9 cellular contexts compared by ENCODE assay signal in the genomic region with DNA sequence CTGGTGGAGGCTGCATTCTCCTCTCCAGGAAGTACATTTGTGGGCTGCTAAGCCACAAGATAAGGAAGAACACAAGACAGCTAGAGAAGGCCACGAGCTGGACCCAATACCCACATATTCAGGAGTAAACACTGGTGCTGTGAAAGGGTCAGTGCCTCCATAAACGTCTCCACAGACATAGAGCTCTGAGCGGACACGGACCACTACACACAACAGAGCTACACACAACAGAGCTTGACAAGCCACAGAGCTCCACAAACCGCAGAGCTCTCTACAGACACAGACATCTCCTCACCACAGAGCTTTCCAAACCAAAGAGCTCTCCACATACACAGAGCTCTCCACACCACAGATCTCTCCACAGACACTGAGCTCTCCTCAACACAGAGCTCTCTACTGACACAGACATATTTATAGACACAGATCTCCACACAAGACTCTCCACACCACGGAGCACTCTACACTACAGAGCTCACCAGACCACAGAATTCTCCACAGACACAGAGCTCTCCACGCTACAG. TPM values are rescaled to one million over a fixed set of nuclear protein-coding genes. Genes with fewer than 3 reads are reported as not detected.
DNase-seq lines count a peak whose midpoint lies in the region; ATAC-seq and TF ChIP-seq lines count a peak whose summit lies in the region.
"Had no signal": no experiment of that assay in that cellular context is flagged by ENCODE, and none has a peak within 500 bp of the region (broad histone marks: within the 10 kb centered on the region; RNA-seq: fewer than 3 reads in every experiment).

No MANE protein-coding gene starts in this region.

- no peaks in the 10 kb centered on the region for H3K9me3 ChIP-seq in CD4-positive, alpha-beta T cell (ENCODE audit: control insufficient read depth, low read length)

- TF ChIP-seq CTCF in CD4-positive, alpha-beta T cell (IDR thresholded peaks at IDR 0.05): no peak

- no peak overlapping the region for H3K27ac ChIP-seq in CD4-positive, alpha-beta T cell (ENCODE audit: low read depth, low read length)
- H3K27ac ChIP-seq: C4-2B had no signal

- intact Hi-C loops in CD4-positive, alpha-beta T cell (cut with DNase I, micrococcal nuclease): no loop called here

- H3K27me3 Mint-ChIP-seq in CD4-positive, alpha-beta T cell: peaks cover 52% of the 10 kb centered on the region
- peaks cover 12% of the 10 kb centered on the region for H3K27me3 Mint-ChIP-seq in central memory CD8-positive, alpha-beta T cell

- H3K4me1 Mint-ChIP-seq in CD4-positive, alpha-beta T cell (ENCODE audit: low read depth): peaks cover 53% of the 10 kb centered on the region
- peaks cover 52% of the 10 kb centered on the region for H3K4me1 Mint-ChIP-seq in central memory CD8-positive, alpha-beta T cell

- H3K27me3 ChIP-seq in CD4-positive, alpha-beta T cell (ENCODE audit: control insufficient read depth, insufficient read depth, low read length): peaks cover 14% of the 10 kb centered on the region

- H3K27ac Mint-ChIP-seq in CD4-positive, alpha-beta T cell: no peak overlapping the region
- H3K27ac Mint-ChIP-seq in central memory CD8-positive, alpha-beta T cell (ENCODE audit: low read depth): no peak overlapping the region

- CTCF ChIA-PET in CD4-positive, alpha-beta T cell (lab: Charles Lee): interaction anchor here (1.9 kb wide), 1 partner anchor 13 kb away, joined by 7 read pairs; no protein-coding TSS in a partner anchor

- peak overlapping the region; percentile 20 for H3K4me3 Mint-ChIP-seq in CD4-positive, alpha-beta T cell
- H3K4me3 Mint-ChIP-seq in central memory CD8-positive, alpha-beta T cell: peak overlapping the region; percentile 42

- no peaks in the 10 kb centered on the region for H3K36me3 Mint-ChIP-seq in CD4-positive, alpha-beta T cell (ENCODE audit: low read depth)
- peaks cover 19% of the 10 kb centered on the region for H3K36me3 Mint-ChIP-seq in central memory CD8-positive, alpha-beta T cell (ENCODE audit: insufficient read depth)

- POLR2A ChIA-PET in CD4-positive, alpha-beta T cell (lab: Charles Lee): interaction anchor here (0.7 kb wide), 1 partner anchor 13 kb away, joined by 4 read pairs; no protein-coding TSS in a partner anchor

- peaks cover 2% of the 10 kb centered on the region for H3K9me3 Mint-ChIP-seq in CD4-positive, alpha-beta T cell
- H3K9me3 Mint-ChIP-seq in central memory CD8-positive, alpha-beta T cell: peaks cover 25% of the 10 kb centered on the region

- DNase-seq in CD4-positive, alpha-beta T cell: peak in 1 of 10 experiments; percentile 25
- DNase-seq in Kasumi-1 (lab: John Stamatoyannopoulos, UW): peak; percentile 4 to 20
- DNase-seq in central memory CD8-positive, alpha-beta T cell (ENCODE audit: low spot score in 2 of 2): no peak
- DNase-seq in DMS 273 treated with DMSO at 0.1 percent for 48 hours (lab: John Stamatoyannopoulos, UW): no peak
- no peak for DNase-seq in activated CD4-positive, alpha-beta T cell treated with anti-CD3 and anti-CD28 coated beads, Interleukin-2, amount 50 U/mL, for 4 hours

- ATAC-seq in CD4-positive, alpha-beta T cell (ENCODE audit: poor library complexity): no peak
- ATAC-seq in GM19351 (IDR thresholded peaks at IDR 0.05; ENCODE audit: unreplicated experiment) (peak; percentile 68), esophagus mucosa (no peak), HG03175 (IDR thresholded peaks at IDR 0.05; ENCODE audit: unreplicated experiment) (no peak)
- no peak for ATAC-seq in central memory CD8-positive, alpha-beta T cell (replicated peaks; ENCODE audit: extremely low read depth, poor library complexity, severe bottlenecking)

RNA-seq across cellular contexts. Expression of a gene that starts 51.9 kb away (rescaled TPM):
- 10 to 100 TPM; 24.2 to 26.2 TPM for total RNA-seq in CD4-positive, alpha-beta T cell
- total RNA-seq in esophagus mucosa: 19.6 TPM

RNA-seq across cellular contexts. Expression of a gene that starts 52.0 kb away (rescaled TPM):
- total RNA-seq in CD4-positive, alpha-beta T cell: 1 to 10 TPM; 4.1 to 4.3 TPM
- total RNA-seq in esophagus mucosa: 0.84 TPM

Comparison
In these comparisons a context has a peak if more than half of its experiments do, and no peak if none do; other contexts are left out.
1. DNase-seq: peak in Kasumi-1 (2 of 2); none in central memory CD8-positive, alpha-beta T cell (0 of 2), DMS 273 treated with DMSO at 0.1 percent for 48 hours (single experiment) and activated CD4-positive, alpha-beta T cell treated with anti-CD3 and anti-CD28 coated beads, Interleukin-2, amount 50 U/mL, for 4 hours (0 of 2).